Comparison of ENCODE assay signal across 20 cellular contexts in the genomic region with DNA sequence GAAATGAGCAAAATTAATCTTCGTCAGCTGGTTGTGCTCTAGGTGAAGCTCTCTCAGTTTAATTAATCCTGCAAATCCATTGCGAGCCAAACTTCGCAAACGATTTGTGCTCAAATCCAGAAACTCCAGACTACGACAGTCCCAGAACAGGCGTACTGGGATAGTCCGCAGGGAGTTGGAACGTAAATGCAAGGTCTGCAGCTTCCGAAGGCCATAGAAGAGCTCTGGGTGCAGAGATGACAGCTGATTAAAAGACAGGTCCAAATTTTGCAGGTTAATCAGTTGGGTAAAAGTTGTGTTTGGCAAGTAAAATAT. TPM values are rescaled to one million over a fixed set of nuclear protein-coding genes. Genes with fewer than 3 reads are reported as not detected.
DNase-seq lines count a peak whose midpoint lies in the region; ATAC-seq and TF ChIP-seq lines count a peak whose summit lies in the region.
"Had no signal": no experiment of that assay in that cellular context is flagged by ENCODE, and none has a peak within 500 bp of the region (broad histone marks: within the 10 kb centered on the region; RNA-seq: fewer than 3 reads in every experiment).

No MANE protein-coding gene starts in this region.

- H3K23ac ChIP-seq in IMR-90 (ENCODE audit: low read depth, low read length), result no peak overlapping the region
- no peak overlapping the region for H3K23ac ChIP-seq in mesendoderm (ENCODE audit: low read length)

- peaks cover 39 to 70% of the 10 kb centered on the region in 2 experiments for H3K79me1 ChIP-seq in IMR-90 (ENCODE audit: low read depth in 1 of 2, low read length in 2 of 2)
- peaks cover 18% of the 10 kb centered on the region for H3K79me1 ChIP-seq in mesendoderm (ENCODE audit: low read length)

- CTCF ChIA-PET in IMR-90 (lab: Yijun Ruan, JAX), result no interaction called here

- no peak overlapping the region for H3K18ac ChIP-seq in IMR-90 (ENCODE audit: low read depth, low read length)
- no peak overlapping the region for H3K18ac ChIP-seq in mesendoderm (ENCODE audit: low read length)

- no peak for TF ChIP-seq CTCF in IMR-90 (conservative IDR thresholded peaks at IDR 0.05; ENCODE audit: low read depth, low read length)
- no peak for TF ChIP-seq CTCF in astrocyte of the spinal cord (IDR thresholded peaks at IDR 0.05; ENCODE audit: low read depth, low read length)
- no peak for TF ChIP-seq CTCF in upper lobe of right lung (IDR thresholded peaks at IDR 0.05)

- H3K9me3 ChIP-seq in IMR-90 (ENCODE audit: control insufficient read depth, insufficient read depth, low read length) (no peaks in the 10 kb centered on the region), upper lobe of right lung (no peaks in the 10 kb centered on the region)
- H3K9me3 ChIP-seq: prostate gland, thyroid gland had no signal

- DNase-seq in IMR-90, result no peak
- no peak for DNase-seq in astrocyte of the spinal cord (ENCODE audit: low read depth, low spot score)
- peak in 5 of 49 donors; percentile 13 to 47 (median 34) for DNase-seq in substantia nigra (lab: John Stamatoyannopoulos, UW)
- no peak for DNase-seq in mesendoderm
- no peak for DNase-seq in upper lobe of right lung
- DNase-seq: activated CD4-positive, alpha-beta T cell treated with anti-CD3 and anti-CD28 coated beads for 36 hours; AML-193; natural killer cell; NCI-H1436; stimulated activated naive CD4-positive, alpha-beta T cell; thyroid gland had no signal

- dilution Hi-C loops in IMR-90 (cut with HindIII; ENCODE audit: low sequenced_read_pairs, unreplicated experiment), result no loop called here

- no peak overlapping the region for H3K4me2 ChIP-seq in IMR-90 (ENCODE audit: low read depth, low read length)
- H3K4me2 ChIP-seq in mesendoderm (ENCODE audit: low read length), result no peak overlapping the region

- H4K91ac ChIP-seq in IMR-90 (ENCODE audit: insufficient read depth, low read depth, low read length), result no peak overlapping the region

- no peak overlapping the region for H3K4me3 ChIP-seq in IMR-90 (ENCODE audit: insufficient read depth, low read depth, low read length)
- H3K4me3 ChIP-seq in astrocyte of the spinal cord (ENCODE audit: low read depth, low read length), result peak overlapping the region; percentile 39
- no peak overlapping the region for H3K4me3 ChIP-seq in mesendoderm (ENCODE audit: low read length)
- H3K4me3 ChIP-seq in upper lobe of right lung, result no peak overlapping the region
- H3K4me3 ChIP-seq: prostate gland, skin epidermis, thyroid gland had no signal

- intact Hi-C loops in IMR-90 (cut with micrococcal nuclease) (no loop called here), upper lobe of right lung (cut with DNase I) (no loop called here)

- H3K4ac ChIP-seq in IMR-90 (ENCODE audit: low read depth, low read length) (no peak overlapping the region), mesendoderm (ENCODE audit: low read depth, low read length) (no peak overlapping the region)

- H3K27me3 ChIP-seq in IMR-90 (ENCODE audit: control insufficient read depth, insufficient read depth, low read length) (no peaks in the 10 kb centered on the region), layer of hippocampus (ENCODE audit: control insufficient read depth, insufficient read depth, low read length) (no peaks in the 10 kb centered on the region), mesendoderm (ENCODE audit: insufficient read depth, low read length, poor library complexity) (no peaks in the 10 kb centered on the region), upper lobe of right lung (no peaks in the 10 kb centered on the region)
- H3K27me3 ChIP-seq: thyroid gland had no signal

- no TSS peak for BruUV-seq in IMR-90 (replicated peaks; lab: Mats Ljungman, UMichigan)

- no peak overlapping the region for H2BK5ac ChIP-seq in IMR-90 (ENCODE audit: low read depth, low read length, poor library complexity, severe bottlenecking)
- H2BK5ac ChIP-seq in mesendoderm (ENCODE audit: low read length), result no peak overlapping the region

- no peak overlapping the region for H4K5ac ChIP-seq in IMR-90 (ENCODE audit: low read depth, low read length)
- no peak overlapping the region for H4K5ac ChIP-seq in mesendoderm (ENCODE audit: low read length)

- H2BK120ac ChIP-seq in IMR-90 (ENCODE audit: low read depth, low read length) (no peak overlapping the region), mesendoderm (ENCODE audit: low read depth, low read length) (no peak overlapping the region)

- no peak for TF ChIP-seq RAD21 in IMR-90 (IDR thresholded peaks at IDR 0.05; ENCODE audit: low read length)

- ATAC-seq in IMR-90 (ENCODE audit: low read depth) (no peak), upper lobe of right lung (no peak), HG02981 (IDR thresholded peaks at IDR 0.05; ENCODE audit: unreplicated experiment) (no peak)
- ATAC-seq: activated CD4-positive, alpha-beta T cell treated with anti-CD3 and anti-CD28 coated beads for 36 hours; esophagus mucosa; natural killer cell had no signal

- no peak for TF ChIP-seq POLR2A in IMR-90 (IDR thresholded peaks at IDR 0.05; ENCODE audit: low read depth, low read length)

- peaks cover 21% of the 10 kb centered on the region for H3K9me1 ChIP-seq in IMR-90 (ENCODE audit: insufficient read depth, low read length)

- H2AFZ ChIP-seq in IMR-90 (replicated peaks; ENCODE audit: low read length, poor library complexity), result no peak overlapping the region

- H3K4me1 ChIP-seq in IMR-90 (ENCODE audit: control insufficient read depth, insufficient read depth, low read length) (peaks cover 25% of the 10 kb centered on the region), mesendoderm (ENCODE audit: control insufficient read depth, low read depth, low read length) (peaks cover 2% of the 10 kb centered on the region), upper lobe of right lung (peaks cover 40% of the 10 kb centered on the region)

- H3K9ac ChIP-seq in IMR-90 (ENCODE audit: low read depth, low read length) (no peak overlapping the region), mesendoderm (ENCODE audit: low read length) (no peak overlapping the region)

- H3K36me3 ChIP-seq in IMR-90 (ENCODE audit: control insufficient read depth, insufficient read depth, low read length) (peaks cover 3% of the 10 kb centered on the region; the same call in 1 of the 2 replicates), mesendoderm (ENCODE audit: control insufficient read depth, insufficient read depth, low read length) (no peaks in the 10 kb centered on the region), upper lobe of right lung (no peaks in the 10 kb centered on the region)
- H3K36me3 ChIP-seq: prostate gland, thyroid gland had no signal

- POLR2A ChIA-PET in IMR-90 (lab: Charles Lee; ENCODE audit: unreplicated experiment), result interaction anchor here (0.6 kb wide), 1 partner anchor 239 kb away, joined by 4 read pairs; no protein-coding TSS in a partner anchor

- H3K56ac ChIP-seq in IMR-90 (ENCODE audit: extremely low read depth, insufficient read depth, low read length) (no peak overlapping the region), mesendoderm (ENCODE audit: low read length) (no peak overlapping the region)

- H2AK9ac ChIP-seq in IMR-90 (replicated peaks; ENCODE audit: low read depth, low read length, poor library complexity), result no peak overlapping the region

- in situ Hi-C loops in IMR-90 (cut with MboI; ENCODE audit: low sequenced_read_pairs) (no loop called here), astrocyte of the spinal cord (cut with HindIII; ENCODE audit: low sequenced_read_pairs) (no loop called here)

- WGBS in IMR-90 (ENCODE audit: extremely low coverage in 2 of 2, insufficient read length in 1 of 2), 2 experiments, result 98% methylated on average over 6 of the region's 9 CpGs; no CpG with 5 or more reads in 1 of the 2 experiments
- WGBS in mesendoderm (ENCODE audit: extremely low coverage, insufficient coverage, low lambda C conversion rate), result no CpG with 5 or more reads among the region's 9 CpGs

- H3K79me2 ChIP-seq in mesendoderm (ENCODE audit: control insufficient read depth, insufficient read depth, low read length), result peaks cover 26% of the 10 kb centered on the region

- H3K27ac ChIP-seq in IMR-90 (ENCODE audit: insufficient read depth, low read length), result no peak overlapping the region
- H3K27ac ChIP-seq in layer of hippocampus (ENCODE audit: low read depth, low read length), result peak overlapping the region; percentile 22
- peak overlapping the region; percentile 77 for H3K27ac ChIP-seq in substantia nigra (ENCODE audit: low read depth, low read length, poor library complexity, severe bottlenecking)
- H3K27ac ChIP-seq in mesendoderm (ENCODE audit: low read depth, low read length), result no peak overlapping the region
- no peak overlapping the region for H3K27ac ChIP-seq in upper lobe of right lung
- H3K27ac ChIP-seq: prostate gland, RWPE1, thyroid gland had no signal

- no peak overlapping the region for H4K8ac ChIP-seq in IMR-90 (ENCODE audit: low read depth in 2 of 2, low read length in 2 of 2)
- H4K8ac ChIP-seq in mesendoderm (ENCODE audit: low read depth, low read length), result no peak overlapping the region

- peaks cover 83% of the 10 kb centered on the region for H4K20me1 ChIP-seq in IMR-90 (ENCODE audit: insufficient read depth, low read length)

- no peak overlapping the region for H2AK5ac ChIP-seq in IMR-90 (ENCODE audit: low read depth, low read length)
- H2AK5ac ChIP-seq in mesendoderm (ENCODE audit: low read length), result no peak overlapping the region

- 0 out of 2 replicates have a peak overlapping the region, but pooled peaks have one; percentile 25 for H3K14ac ChIP-seq in IMR-90 (replicated peaks; ENCODE audit: low read depth, low read length)

- H2BK15ac ChIP-seq in IMR-90 (ENCODE audit: low read depth, low read length) (no peak overlapping the region), mesendoderm (replicated peaks; ENCODE audit: low read depth) (no peak overlapping the region)

- no peak overlapping the region for H2BK20ac ChIP-seq in IMR-90 (ENCODE audit: low read depth, low read length)

TF ChIP-seq in IMR-90, 13 proteins besides CTCF, POLR2A, EP300 and RAD21 (continues in another document):
- TF ChIP-seq RCOR1 (IDR thresholded peaks at IDR 0.05; ENCODE audit: insufficient replicate concordance, low read length) (no peak), CHD1 (IDR thresholded peaks at IDR 0.05; ENCODE audit: low read depth, low read length) (no peak), FOS (IDR thresholded peaks at IDR 0.05; ENCODE audit: low read depth, low read length) (no peak), MAZ (IDR thresholded peaks at IDR 0.05; ENCODE audit: borderline replicate concordance, low read depth, low read length) (no peak)

RNA-seq across cellular contexts. Expression of a gene that starts 1.3 kb away (rescaled TPM):
- total RNA-seq in IMR-90 (2012; rRNA removed), result 1.9 and 2.0 TPM in 2 replicates
- polyA plus RNA-seq in IMR-90 (2012; rRNA removed), result 0.39 and 0.53 TPM in 2 replicates
- 0.12 and 0.19 TPM in 2 replicates for polyA plus RNA-seq in IMR-90 (2012; cell fraction: cytosol; rRNA removed)
- polyA plus RNA-seq in IMR-90 (2012; cell fraction: nucleus; rRNA removed; ENCODE audit: low replicate concordance), result 0.07 and 0.57 TPM in 2 replicates
- polyA plus RNA-seq in mesendoderm (2013, experiment 1 of 2), result not detected
- polyA plus RNA-seq in mesendoderm (2013, experiment 2 of 2), result not detected
- total RNA-seq in upper lobe of right lung, result 0.52 TPM
- total RNA-seq: activated CD8-positive, alpha-beta memory T cell treated with anti-CD3 and anti-CD28 coated beads for 36 hours; activated T-helper 1 cell treated with anti-CD3 and anti-CD28 coated beads, Interleukin-12 subunit alpha, Interleukin-12 subunit beta, Interleukin-2, Interleukin-4 antibody, amounts not matched to agents 30 ng/mL and 10 ng/mL and 1 ng/mL, durations not matched to agents 14 hours and 24 hours and 36 hours; bronchial epithelial cell; prostate gland had no signal

Comparison
In these comparisons a context has a peak if more than half of its experiments do, and no peak if none do; other contexts are left out.
1. H3K27ac ChIP-seq: peak in layer of hippocampus (single experiment) and substantia nigra (single experiment); none in IMR-90 (single experiment), mesendoderm (single experiment) and upper lobe of right lung (single experiment).